ENCODE assay signal across 1 cellular context in genomic region chr2:232860593-232861241, GRCh38.
A peak's percentile ranks its signal among the peaks of the same experiment; 100 is the strongest.
TF ChIP-seq lines count a peak whose summit lies in the region.

No MANE protein-coding gene starts in this region.

TF ChIP-seq in HepG2, 621 proteins besides CTCF, POLR2A, EP300 and RAD21 (continued from another document and continues in another):
- TF ChIP-seq DNMT3B (CRISPR knock-in tag; conservative IDR thresholded peaks at IDR 0.05), result no peak
- TF ChIP-seq NFKB2 (CRISPR knock-in tag; IDR thresholded peaks at IDR 0.05; ENCODE audit: borderline replicate concordance), result no peak
- TF ChIP-seq HDAC2 (CRISPR knock-in tag; IDR thresholded peaks at IDR 0.05), result peak; percentile 64
- no peak for TF ChIP-seq TBL1XR1 (IDR thresholded peaks at IDR 0.05; ENCODE audit: borderline replicate concordance, low read length, partially characterized antibody)
- TF ChIP-seq SPEN (CRISPR knock-in tag; IDR thresholded peaks at IDR 0.05; ENCODE audit: low read depth), result no peak
- no peak for TF ChIP-seq CENPT (CRISPR knock-in tag; IDR thresholded peaks at IDR 0.05; ENCODE audit: low read depth)
- no peak for TF ChIP-seq SRY (CRISPR knock-in tag; IDR thresholded peaks at IDR 0.05)
- TF ChIP-seq ZNF230 (CRISPR knock-in tag; IDR thresholded peaks at IDR 0.05), result 0 out of 2 replicates have a peak, but pooled peaks have one; percentile 39
- TF ChIP-seq TBP (CRISPR knock-in tag; IDR thresholded peaks at IDR 0.05), result no peak
- peak; percentile 44 for TF ChIP-seq SAP130 (CRISPR knock-in tag; IDR thresholded peaks at IDR 0.05; ENCODE audit: low read depth)
- TF ChIP-seq SP4 (CRISPR knock-in tag; IDR thresholded peaks at IDR 0.05), result no peak
- TF ChIP-seq ZBTB26 (CRISPR knock-in tag; IDR thresholded peaks at IDR 0.05; ENCODE audit: borderline replicate concordance), result peak; percentile 66; the same call in 1 of the 2 replicates
- TF ChIP-seq ZNF446 (CRISPR knock-in tag; IDR thresholded peaks at IDR 0.05), result no peak
- TF ChIP-seq ZBTB40 (IDR thresholded peaks at IDR 0.05), result no peak
- TF ChIP-seq ZBTB40 (CRISPR knock-in tag; IDR thresholded peaks at IDR 0.05), result no peak
- TF ChIP-seq ZBED4 (CRISPR knock-in tag; IDR thresholded peaks at IDR 0.05; ENCODE audit: borderline replicate concordance), result 0 out of 2 replicates have a peak, but pooled peaks have one; percentile 36
- no peak for TF ChIP-seq NPAS2 (CRISPR knock-in tag; IDR thresholded peaks at IDR 0.05; ENCODE audit: borderline replicate concordance)
- no peak for TF ChIP-seq TMF1 (CRISPR knock-in tag; IDR thresholded peaks at IDR 0.05; ENCODE audit: low read depth)
- TF ChIP-seq KLF12 (CRISPR knock-in tag; IDR thresholded peaks at IDR 0.05; ENCODE audit: borderline replicate concordance), result no peak
- peak; percentile 54 for TF ChIP-seq ERF (CRISPR knock-in tag; IDR thresholded peaks at IDR 0.05)
- no peak for TF ChIP-seq THAP9 (CRISPR knock-in tag; IDR thresholded peaks at IDR 0.05; ENCODE audit: borderline replicate concordance)
- peak; percentile 46; the same call in 1 of the 2 replicates for TF ChIP-seq ARID4A (CRISPR knock-in tag; IDR thresholded peaks at IDR 0.05; ENCODE audit: borderline replicate concordance)
- peak; percentile 13 for TF ChIP-seq CEBPG (CRISPR knock-in tag; IDR thresholded peaks at IDR 0.05)
- TF ChIP-seq PRPF4 (IDR thresholded peaks at IDR 0.05; ENCODE audit: low read depth, low read length, poor library complexity, severe bottlenecking), result no peak
- TF ChIP-seq ZNF331 (CRISPR knock-in tag; IDR thresholded peaks at IDR 0.05), result no peak; the same call in none of the 2 replicates
- peak; percentile 25; the same call in 1 of the 2 replicates for TF ChIP-seq ZKSCAN8 (CRISPR knock-in tag; IDR thresholded peaks at IDR 0.05; ENCODE audit: borderline replicate concordance)
- peak; percentile 98 for TF ChIP-seq ASH2L (IDR thresholded peaks at IDR 0.05; ENCODE audit: insufficient read length, low read depth, low read length)
- no peak for TF ChIP-seq CREB3 (CRISPR knock-in tag; IDR thresholded peaks at IDR 0.05)
- TF ChIP-seq NFE2L2 (IDR thresholded peaks at IDR 0.05; ENCODE audit: low read length), result no peak
- no peak for TF ChIP-seq XBP1 (CRISPR knock-in tag; IDR thresholded peaks at IDR 0.05)
- TF ChIP-seq MTF2 (CRISPR knock-in tag; IDR thresholded peaks at IDR 0.05; ENCODE audit: borderline replicate concordance), result no peak
- TF ChIP-seq E2F1 (CRISPR knock-in tag; IDR thresholded peaks at IDR 0.05), result no peak
- TF ChIP-seq ZNF136 (CRISPR knock-in tag; IDR thresholded peaks at IDR 0.05; ENCODE audit: low read depth), result peak; percentile 92; the same call in 1 of the 2 replicates
- TF ChIP-seq SAFB2 (CRISPR knock-in tag; IDR thresholded peaks at IDR 0.05; ENCODE audit: borderline replicate concordance, low read depth), result no peak
- no peak for TF ChIP-seq ZNF569 (CRISPR knock-in tag; IDR thresholded peaks at IDR 0.05; ENCODE audit: borderline replicate concordance)
- no peak for TF ChIP-seq SYNCRIP (IDR thresholded peaks at IDR 0.05; ENCODE audit: insufficient read depth, low read depth, low read length)
